Comparison of ENCODE assay signal across 12 cellular contexts in genomic region chr4:57074753-57075152, GRCh38.
DNase-seq lines count a peak whose midpoint lies in the region; ATAC-seq and TF ChIP-seq lines count a peak whose summit lies in the region.
"Had no signal": no experiment of that assay in that cellular context is flagged by ENCODE, and none has a peak within 500 bp of the region (broad histone marks: within the 10 kb centered on the region; RNA-seq: fewer than 3 reads in every experiment).

No MANE protein-coding gene starts in this region.

- ATAC-seq in GM21360 (IDR thresholded peaks at IDR 0.05; ENCODE audit: unreplicated experiment), result no peak
- ATAC-seq in HG03439 (IDR thresholded peaks at IDR 0.05; ENCODE audit: unreplicated experiment), result no peak
- no peak for ATAC-seq in stimulated activated naive B cell treated with anti-CD40 and anti-IgM and Interleukin-4, amounts not matched to agents 10 μg/mL and 1 μg/mL and 100 μg/mL, for 72 hours (replicated peaks)

- no peaks in the 10 kb centered on the region for H3K9me3 Mint-ChIP-seq in stimulated activated naive B cell treated with anti-CD40 and anti-IgM and Interleukin-4, amounts not matched to agents 10 μg/mL and 1 μg/mL and 100 μg/mL, for 72 hours
- H3K9me3 Mint-ChIP-seq: activated T-helper 1 cell treated with anti-CD3 and anti-CD28 coated beads, Interleukin-12 subunit alpha, Interleukin-12 subunit beta, Interleukin-2, Interleukin-4 antibody, amounts not matched to agents 30 ng/mL and 10 ng/mL and 1 ng/mL, durations not matched to agents 14 hours and 24 hours and 36 hours had no signal

- no peaks in the 10 kb centered on the region for H3K4me1 ChIP-seq in OCI-LY3 (ENCODE audit: low read length)

- H3K36me3 ChIP-seq in OCI-LY3 (replicated peaks; ENCODE audit: low read depth, low read length), result no peaks in the 10 kb centered on the region

- peaks cover 7% of the 10 kb centered on the region; the same call in 1 of the 2 replicates for H3K27me3 ChIP-seq in OCI-LY3 (ENCODE audit: low read depth, low read length)

- no peak overlapping the region for H3K4me2 ChIP-seq in OCI-LY3 (ENCODE audit: low read length)

- H3K9ac ChIP-seq in OCI-LY3 (ENCODE audit: low read length), result no peak overlapping the region

- H3K4me3 ChIP-seq in AG10803 (ENCODE audit: low read length), result no peak overlapping the region
- no peak overlapping the region for H3K4me3 ChIP-seq in OCI-LY3 (ENCODE audit: low read length)
- no peak overlapping the region for H3K4me3 ChIP-seq in epithelial cell of esophagus (ENCODE audit: low read length)

- H2AFZ ChIP-seq in OCI-LY3 (ENCODE audit: low read depth, low read length), result peak overlapping the region; percentile 51; the same call in 1 of the 2 replicates

- H3K9me3 ChIP-seq in OCI-LY3 (ENCODE audit: insufficient read depth, low read length), result no peaks in the 10 kb centered on the region

- no peaks in the 10 kb centered on the region for H3K36me3 Mint-ChIP-seq in stimulated activated naive B cell treated with anti-CD40 and anti-IgM and Interleukin-4, amounts not matched to agents 10 μg/mL and 1 μg/mL and 100 μg/mL, for 72 hours
- H3K36me3 Mint-ChIP-seq: CD4-positive, alpha-beta memory T cell had no signal

- no peak overlapping the region for H3K4me3 Mint-ChIP-seq in stimulated activated naive B cell treated with anti-CD40 and anti-IgM and Interleukin-4, amounts not matched to agents 10 μg/mL and 1 μg/mL and 100 μg/mL, for 72 hours
- H3K4me3 Mint-ChIP-seq: activated T-helper 1 cell treated with anti-CD3 and anti-CD28 coated beads, Interleukin-12 subunit alpha, Interleukin-12 subunit beta, Interleukin-2, Interleukin-4 antibody, amounts not matched to agents 30 ng/mL and 10 ng/mL and 1 ng/mL, durations not matched to agents 14 hours and 24 hours and 36 hours; CD4-positive, alpha-beta memory T cell had no signal

- no peak overlapping the region for H3K27ac Mint-ChIP-seq in stimulated activated naive B cell treated with anti-CD40 and anti-IgM and Interleukin-4, amounts not matched to agents 10 μg/mL and 1 μg/mL and 100 μg/mL, for 72 hours
- H3K27ac Mint-ChIP-seq: activated T-helper 1 cell treated with anti-CD3 and anti-CD28 coated beads, Interleukin-12 subunit alpha, Interleukin-12 subunit beta, Interleukin-2, Interleukin-4 antibody, amounts not matched to agents 30 ng/mL and 10 ng/mL and 1 ng/mL, durations not matched to agents 14 hours and 24 hours and 36 hours; CD4-positive, alpha-beta memory T cell had no signal

- peak; percentile 81 for DNase-seq in AG10803 (ENCODE audit: low read depth)
- peak; percentile 97 for DNase-seq in epithelial cell of esophagus (ENCODE audit: low read depth)
- DNase-seq in non-pigmented ciliary epithelial cell (ENCODE audit: low read depth), result peak; percentile 49
- DNase-seq in stimulated activated CD8-positive, alpha-beta memory T cell treated with anti-CD3 and anti-CD28 coated beads, Interleukin-4, amount 100 ng/mL, for 48 hours, result no peak
- no peak for DNase-seq in stimulated activated naive B cell treated with anti-CD40 and anti-IgM and Interleukin-4, amounts not matched to agents 10 μg/mL and 1 μg/mL and 100 μg/mL, for 72 hours
- DNase-seq: CD4-positive, alpha-beta memory T cell; dermis blood vessel endothelial cell; occipital lobe had no signal

- H3K27ac ChIP-seq in OCI-LY3 (ENCODE audit: low read length), result no peak overlapping the region

- H4K20me1 ChIP-seq in OCI-LY3 (ENCODE audit: insufficient read depth, low read length), result no peaks in the 10 kb centered on the region

- H3K27me3 Mint-ChIP-seq in stimulated activated naive B cell treated with anti-CD40 and anti-IgM and Interleukin-4, amounts not matched to agents 10 μg/mL and 1 μg/mL and 100 μg/mL, for 72 hours, result no peaks in the 10 kb centered on the region

- peaks cover 0 to 1% of the 10 kb centered on the region in 2 donors for H3K4me1 Mint-ChIP-seq in stimulated activated naive B cell treated with anti-CD40 and anti-IgM and Interleukin-4, amounts not matched to agents 10 μg/mL and 1 μg/mL and 100 μg/mL, for 72 hours
- H3K4me1 Mint-ChIP-seq: CD4-positive, alpha-beta memory T cell had no signal

- TF ChIP-seq CTCF in AG10803 (conservative IDR thresholded peaks at IDR 0.05; ENCODE audit: low read length), result no peak
- TF ChIP-seq CTCF in OCI-LY3 (IDR thresholded peaks at IDR 0.05; ENCODE audit: low read depth, low read length), result no peak
- TF ChIP-seq CTCF in epithelial cell of esophagus (IDR thresholded peaks at IDR 0.05; ENCODE audit: insufficient read depth, low read depth, low read length, missing control alignments), result no peak

- H3K79me2 ChIP-seq in OCI-LY3 (ENCODE audit: low read length), result no peaks in the 10 kb centered on the region

Comparison
In these comparisons a context has a peak if more than half of its experiments do, and no peak if none do; other contexts are left out.
1. DNase-seq: peak in AG10803 (single experiment), epithelial cell of esophagus (single experiment) and non-pigmented ciliary epithelial cell (single experiment); none in stimulated activated CD8-positive, alpha-beta memory T cell treated with anti-CD3 and anti-CD28 coated beads, Interleukin-4, amount 100 ng/mL, for 48 hours (single experiment) and stimulated activated naive B cell treated with anti-CD40 and anti-IgM and Interleukin-4, amounts not matched to agents 10 μg/mL and 1 μg/mL and 100 μg/mL, for 72 hours (single experiment).